8 cellular contexts compared by ENCODE assay signal in the genomic region with DNA sequence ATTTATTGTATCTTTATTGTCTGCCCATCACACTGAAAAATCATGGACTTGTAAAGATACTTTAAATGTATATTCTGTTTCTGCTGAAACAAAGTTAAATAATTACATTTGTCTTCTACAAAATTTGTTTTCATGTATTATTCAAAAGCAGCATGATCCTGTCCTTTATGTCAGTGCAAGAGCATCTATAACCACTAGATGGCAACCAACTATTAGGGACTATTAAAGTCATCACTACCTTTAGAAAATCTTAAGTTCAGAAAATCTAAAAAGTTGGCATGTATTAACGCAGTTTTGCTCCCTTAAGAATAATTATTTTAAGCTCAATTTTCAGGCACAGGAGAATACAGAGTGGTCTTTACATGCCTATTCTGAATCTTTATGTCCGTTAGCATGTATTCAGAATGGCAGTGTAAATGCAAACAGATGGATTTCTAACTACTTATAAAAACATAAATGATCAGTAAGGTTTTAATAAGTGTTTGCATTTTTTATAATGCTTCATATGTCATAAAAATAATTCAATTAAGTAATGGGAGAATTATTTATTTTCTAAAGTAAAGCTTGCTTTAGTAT. TPM values are rescaled to one million over a fixed set of nuclear protein-coding genes. Genes with fewer than 3 reads are reported as not detected.
DNase-seq lines count a peak whose midpoint lies in the region; ATAC-seq and TF ChIP-seq lines count a peak whose summit lies in the region.

No MANE protein-coding gene starts in this region.

- peaks cover 35 to 48% (median 42%) of the 10 kb centered on the region in 4 donors for H3K4me1 Mint-ChIP-seq in CD4-positive, CD25-positive, alpha-beta regulatory T cell
- H3K4me1 Mint-ChIP-seq in activated T-helper 2 cell treated with anti-CD3 and anti-CD28 coated beads, Interferon-gamma antibody, Interleukin-2, Interleukin-4, amounts not matched to agents 10 μg/mL and 5 μg/mL and 100 μg/mL, durations not matched to agents 14 hours and 24 hours and 36 hours (ENCODE audit: low read depth) = peaks cover 22% of the 10 kb centered on the region

- H3K27me3 Mint-ChIP-seq in CD4-positive, CD25-positive, alpha-beta regulatory T cell = no peaks in the 10 kb centered on the region
- H3K27me3 Mint-ChIP-seq in activated T-helper 2 cell treated with anti-CD3 and anti-CD28 coated beads, Interferon-gamma antibody, Interleukin-2, Interleukin-4, amounts not matched to agents 10 μg/mL and 5 μg/mL and 100 μg/mL, durations not matched to agents 14 hours and 24 hours and 36 hours (ENCODE audit: low read depth) = no peaks in the 10 kb centered on the region

- no peak overlapping the region for H3K4me2 ChIP-seq in mammary epithelial cell (ENCODE audit: insufficient read depth, low read depth, low read length)

- peaks cover 29% of the 10 kb centered on the region for H3K36me3 ChIP-seq in CD4-positive, CD25-positive, alpha-beta regulatory T cell (ENCODE audit: control insufficient read depth, insufficient read depth, low read length)
- H3K36me3 ChIP-seq in mammary epithelial cell (ENCODE audit: insufficient read depth, low read length) = peaks cover 14% of the 10 kb centered on the region

- H3K9ac ChIP-seq in mammary epithelial cell (ENCODE audit: insufficient read depth, low read length) = no peak overlapping the region

- H3K27me3 ChIP-seq in CD4-positive, CD25-positive, alpha-beta regulatory T cell (ENCODE audit: control insufficient read depth, insufficient read depth, low read length) = no peaks in the 10 kb centered on the region
- no peaks in the 10 kb centered on the region for H3K27me3 ChIP-seq in mammary epithelial cell (ENCODE audit: insufficient read depth, low read length)

- intact Hi-C loops in mammary epithelial cell (cut with micrococcal nuclease) (loop anchor here (1.0 to 10.0 kb wide), 2 partner anchors 98 to 259 kb away; no protein-coding TSS in a partner anchor), left colon (cut with DNase I, micrococcal nuclease) (loop anchor here in 1 of 2 donors (5.0 kb wide), 1 partner anchor 260 kb away; no protein-coding TSS in a partner anchor)
- intact Hi-C loops in activated T-helper 2 cell treated with anti-CD3 and anti-CD28 coated beads, Interferon-gamma antibody, Interleukin-2, Interleukin-4, amounts not matched to agents 10 μg/mL and 5 μg/mL and 100 μg/mL, durations not matched to agents 14 hours and 24 hours and 36 hours (cut with micrococcal nuclease) = loop anchor here (1.0 to 2.0 kb wide), 2 partner anchors 18 to 259 kb away; a partner anchor contains a TSS

- peaks cover 85% of the 10 kb centered on the region for H3K79me2 ChIP-seq in mammary epithelial cell (ENCODE audit: insufficient read depth, low read length)

- CTCF ChIA-PET in mammary epithelial cell (lab: Charles Lee; ENCODE audit: low non-redundant PET) = interaction anchor here (0.6 to 0.7 kb wide), 4 partner anchors 18 to 1718 kb away, joined by 3 read pairs; a partner anchor contains a TSS

- no peak overlapping the region for H2AFZ ChIP-seq in mammary epithelial cell (ENCODE audit: low read depth, low read length)

- TF ChIP-seq CTCF in mammary epithelial cell (conservative IDR thresholded peaks at IDR 0.05 in 1 of 2, IDR thresholded peaks at IDR 0.05 in 1 of 2; ENCODE audit: extremely low read depth in 1 of 2, insufficient read depth in 1 of 2, low read depth in 1 of 2, low read length in 2 of 2) = peak; percentile 79 to 87

- H3K27ac ChIP-seq in CD4-positive, CD25-positive, alpha-beta regulatory T cell (ENCODE audit: insufficient read depth, low read length, poor library complexity, severe bottlenecking) = no peak overlapping the region
- no peak overlapping the region for H3K27ac ChIP-seq in mammary epithelial cell (ENCODE audit: insufficient read depth, low read depth, low read length)

- in situ Hi-C loops in mammary epithelial cell (cut with MboI; ENCODE audit: low sequenced_read_pairs in 2 of 2) = loop anchor here in 1 of 2 donors (10.0 kb wide), 1 partner anchor 258 kb away; no protein-coding TSS in a partner anchor

- no peaks in the 10 kb centered on the region for H3K9me3 ChIP-seq in CD4-positive, CD25-positive, alpha-beta regulatory T cell (ENCODE audit: control insufficient read depth in 2 of 2, low read length in 2 of 2)
- H3K9me3 ChIP-seq in mammary epithelial cell (replicated peaks; ENCODE audit: insufficient read depth, low read length) = no peaks in the 10 kb centered on the region

- H3K4me3 ChIP-seq in CD4-positive, CD25-positive, alpha-beta regulatory T cell (ENCODE audit: low read depth, low read length) = no peak overlapping the region
- H3K4me3 ChIP-seq in mammary epithelial cell (replicated peaks in 1 of 3; ENCODE audit: insufficient read depth in 1 of 3, low read depth in 2 of 3, low read length in 3 of 3) = no peak overlapping the region

- ATAC-seq in CD4-positive, CD25-positive, alpha-beta regulatory T cell (ENCODE audit: low read depth in 2 of 2) = peak; percentile 60 to 83
- ATAC-seq in GM18520 (IDR thresholded peaks at IDR 0.05; ENCODE audit: unreplicated experiment) (peak; percentile 66), HG03025 (IDR thresholded peaks at IDR 0.05; ENCODE audit: low FRiP score, unreplicated experiment) (peak; percentile 77), left colon (peak; percentile 70), HG03457 (IDR thresholded peaks at IDR 0.05; ENCODE audit: unreplicated experiment) (no peak)

- H3K27ac Mint-ChIP-seq in CD4-positive, CD25-positive, alpha-beta regulatory T cell = no peak overlapping the region
- H3K27ac Mint-ChIP-seq in activated T-helper 2 cell treated with anti-CD3 and anti-CD28 coated beads, Interferon-gamma antibody, Interleukin-2, Interleukin-4, amounts not matched to agents 10 μg/mL and 5 μg/mL and 100 μg/mL, durations not matched to agents 14 hours and 24 hours and 36 hours = no peak overlapping the region

- no peaks in the 10 kb centered on the region for H3K4me1 ChIP-seq in CD4-positive, CD25-positive, alpha-beta regulatory T cell (ENCODE audit: control insufficient read depth, insufficient read depth, low read length, poor library complexity, severe bottlenecking)
- H3K4me1 ChIP-seq in mammary epithelial cell (ENCODE audit: insufficient read depth, low read length) = peaks cover 16% of the 10 kb centered on the region

- dilution Hi-C loops in mammary epithelial cell (cut with HindIII; ENCODE audit: low sequenced_read_pairs) = no loop called here

- no peak overlapping the region for H3K4me3 Mint-ChIP-seq in CD4-positive, CD25-positive, alpha-beta regulatory T cell
- no peak overlapping the region for H3K4me3 Mint-ChIP-seq in activated T-helper 2 cell treated with anti-CD3 and anti-CD28 coated beads, Interferon-gamma antibody, Interleukin-2, Interleukin-4, amounts not matched to agents 10 μg/mL and 5 μg/mL and 100 μg/mL, durations not matched to agents 14 hours and 24 hours and 36 hours (ENCODE audit: low read depth)

- no peaks in the 10 kb centered on the region for H4K20me1 ChIP-seq in mammary epithelial cell (ENCODE audit: insufficient read depth, low read length)

- BruUV-seq in mammary epithelial cell (replicated peaks; lab: Mats Ljungman, UMichigan) = no TSS peak

- peaks cover 14% of the 10 kb centered on the region for H3K36me3 Mint-ChIP-seq in CD4-positive, CD25-positive, alpha-beta regulatory T cell
- H3K36me3 Mint-ChIP-seq in activated T-helper 2 cell treated with anti-CD3 and anti-CD28 coated beads, Interferon-gamma antibody, Interleukin-2, Interleukin-4, amounts not matched to agents 10 μg/mL and 5 μg/mL and 100 μg/mL, durations not matched to agents 14 hours and 24 hours and 36 hours (ENCODE audit: low read depth) = peaks cover 22% of the 10 kb centered on the region

- WGBS in mammary epithelial cell (ENCODE audit: low coverage, missing lambda C conversion rate) = 44% methylated on average over 2 of the region's 2 CpGs

- DNase-seq in CD4-positive, CD25-positive, alpha-beta regulatory T cell = peak in 2 of 3 donors; percentile 54 to 65
- peak; percentile 6 for DNase-seq in NCI-H345 treated with DMSO at 0.1 percent for 48 hours (lab: John Stamatoyannopoulos, UW; ENCODE audit: unreplicated experiment)
- DNase-seq in mammary epithelial cell = peak; percentile 50
- no peak for DNase-seq in left colon
- no peak for DNase-seq in activated T-helper 2 cell treated with anti-CD3 and anti-CD28 coated beads, Interferon-gamma antibody, Interleukin-2, Interleukin-4, amounts not matched to agents 10 μg/mL and 5 μg/mL and 100 μg/mL, durations not matched to agents 14 hours and 24 hours and 36 hours (ENCODE audit: low spot score)

- H3K9me3 Mint-ChIP-seq in CD4-positive, CD25-positive, alpha-beta regulatory T cell = no peaks in the 10 kb centered on the region
- no peaks in the 10 kb centered on the region for H3K9me3 Mint-ChIP-seq in activated T-helper 2 cell treated with anti-CD3 and anti-CD28 coated beads, Interferon-gamma antibody, Interleukin-2, Interleukin-4, amounts not matched to agents 10 μg/mL and 5 μg/mL and 100 μg/mL, durations not matched to agents 14 hours and 24 hours and 36 hours

RNA-seq across cellular contexts. Expression of a gene that starts 17.8 kb away (rescaled TPM):
- 32.5 TPM for total RNA-seq in CD4-positive, CD25-positive, alpha-beta regulatory T cell
- 10 to 100 TPM; 34.4 to 45.5 (median 41.5) TPM for polyA plus RNA-seq in CD4-positive, CD25-positive, alpha-beta regulatory T cell
- total RNA-seq in mammary epithelial cell (100 to 1,000 TPM in 1 of 2 donors, 10 to 100 TPM in 1; 73.1 to 127 TPM), left colon (100 to 1,000 TPM in 1 of 2 donors, 10 to 100 TPM in 1; 91.2 to 107 TPM)
- polyA plus RNA-seq in mammary epithelial cell = 17.2 TPM
- 23.3 TPM for polyA minus RNA-seq in mammary epithelial cell
- 52.7 and 61.6 TPM in 2 replicates for total RNA-seq in activated T-helper 2 cell treated with anti-CD3 and anti-CD28 coated beads, Interferon-gamma antibody, Interleukin-2, Interleukin-4, amounts not matched to agents 10 μg/mL and 5 μg/mL and 100 μg/mL, durations not matched to agents 14 hours and 24 hours and 36 hours

RNA-seq across cellular contexts. Expression of a gene that starts 23.2 kb away (rescaled TPM):
- 216 TPM for total RNA-seq in CD4-positive, CD25-positive, alpha-beta regulatory T cell
- polyA plus RNA-seq in CD4-positive, CD25-positive, alpha-beta regulatory T cell = 1,000 to 10,000 TPM in 2 of 4 donors, 100 to 1,000 TPM in 2; 978 to 1,158 (median 1,005) TPM
- total RNA-seq in mammary epithelial cell (100 to 1,000 TPM in 1 of 2 donors, 10 to 100 TPM in 1; 73.3 to 370 TPM), left colon (100 to 1,000 TPM; 704 to 802 TPM)
- 146 TPM for polyA plus RNA-seq in mammary epithelial cell
- 245 TPM for polyA minus RNA-seq in mammary epithelial cell
- 529 and 542 TPM in 2 replicates for total RNA-seq in activated T-helper 2 cell treated with anti-CD3 and anti-CD28 coated beads, Interferon-gamma antibody, Interleukin-2, Interleukin-4, amounts not matched to agents 10 μg/mL and 5 μg/mL and 100 μg/mL, durations not matched to agents 14 hours and 24 hours and 36 hours

Comparison
In these comparisons a context has a peak if more than half of its experiments do, and no peak if none do; other contexts are left out.
1. DNase-seq: peak in CD4-positive, CD25-positive, alpha-beta regulatory T cell (2 of 3), NCI-H345 treated with DMSO at 0.1 percent for 48 hours (single experiment) and mammary epithelial cell (single experiment); none in left colon (0 of 2) and activated T-helper 2 cell treated with anti-CD3 and anti-CD28 coated beads, Interferon-gamma antibody, Interleukin-2, Interleukin-4, amounts not matched to agents 10 μg/mL and 5 μg/mL and 100 μg/mL, durations not matched to agents 14 hours and 24 hours and 36 hours (single experiment).